In the genomic region with DNA sequence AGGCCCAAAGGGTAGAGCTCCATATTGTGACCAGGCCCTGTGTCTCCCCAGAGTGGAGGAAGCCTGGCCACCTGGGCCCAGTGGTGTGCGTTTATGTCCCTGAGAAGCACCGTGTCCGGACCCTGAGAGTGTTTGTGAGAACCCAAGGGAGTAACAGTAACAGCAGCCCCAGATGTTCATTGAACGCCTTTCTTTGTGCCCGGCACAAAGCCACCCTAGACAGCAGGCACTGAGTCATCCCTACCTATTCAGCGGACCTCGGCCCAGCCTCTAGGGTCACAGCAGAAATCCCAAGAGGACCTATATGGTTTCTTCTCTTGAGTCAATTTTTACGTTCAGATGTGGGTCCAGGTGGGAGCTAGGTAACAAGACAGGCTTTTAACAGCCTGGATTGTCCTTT, we compare ENCODE assay signal across 13 cellular contexts. TPM values are rescaled to one million over a fixed set of nuclear protein-coding genes. Genes with fewer than 3 reads are reported as not detected.
DNase-seq lines count a peak whose midpoint lies in the region; ATAC-seq, FAIRE-seq and TF ChIP-seq lines count a peak whose summit lies in the region.
"Had no signal": no experiment of that assay in that cellular context is flagged by ENCODE, and none has a peak within 500 bp of the region (broad histone marks: within the 10 kb centered on the region; RNA-seq: fewer than 3 reads in every experiment).

No MANE protein-coding gene starts in this region.

- intact Hi-C loops in MCF 10A (cut with micrococcal nuclease) = loop anchor here (2.0 to 5.0 kb wide), 2 partner anchors 25 to 68 kb away; a partner anchor contains a TSS

- no peak overlapping the region for H3K4me2 ChIP-seq in hepatocyte

- CTCF ChIA-PET in MCF 10A (lab: Yijun Ruan, JAX) = interaction anchor here (0.6 to 6.3 kb wide), 22 partner anchors 8 to 859 kb away, joined by 3 to 60 read pairs (median 3); a partner anchor contains a TSS

- H3K27ac ChIP-seq in hepatocyte = peak overlapping the region; percentile 89

- no peak overlapping the region for H3K4me3 ChIP-seq in hepatocyte

- TF ChIP-seq CTCF in hepatocyte (IDR thresholded peaks at IDR 0.05; ENCODE audit: poor library complexity) (no peak), MCF 10A (IDR thresholded peaks at IDR 0.05; ENCODE audit: unreplicated experiment) (no peak)

- peaks cover 22% of the 10 kb centered on the region for H3K4me1 Mint-ChIP-seq in MCF 10A (ENCODE audit: insufficient read depth, unreplicated experiment)

- H3K9me2 ChIP-seq in hepatocyte (replicated peaks; ENCODE audit: insufficient read depth) = no peaks in the 10 kb centered on the region

- BruUV-seq in MCF 10A (replicated peaks; lab: Mats Ljungman, UMichigan) = no TSS peak

- H3K79me2 ChIP-seq in hepatocyte = no peaks in the 10 kb centered on the region

- peaks cover 13% of the 10 kb centered on the region for H3K4me1 ChIP-seq in hepatocyte (ENCODE audit: insufficient read depth)

- H3K9me3 ChIP-seq in hepatocyte (ENCODE audit: low read depth) = no peaks in the 10 kb centered on the region

- peak; percentile 22 for ATAC-seq in GM21529 (IDR thresholded peaks at IDR 0.05; ENCODE audit: unreplicated experiment)
- ATAC-seq in HG03469 (IDR thresholded peaks at IDR 0.05; ENCODE audit: unreplicated experiment) = peak; percentile 30
- no peak for ATAC-seq in GM18873 (IDR thresholded peaks at IDR 0.05; ENCODE audit: low FRiP score, unreplicated experiment)
- ATAC-seq: sciatic nerve had no signal

- peak; percentile 66 for FAIRE-seq in GM12892 (lab: Jason Lieb, UNC)
- FAIRE-seq: bronchial epithelial cell had no signal

- no peaks in the 10 kb centered on the region for H3K27me3 Mint-ChIP-seq in MCF 10A (ENCODE audit: insufficient read depth, unreplicated experiment)

- no peak overlapping the region for H2AFZ ChIP-seq in hepatocyte

- H3K36me3 Mint-ChIP-seq in MCF 10A (ENCODE audit: insufficient read depth, unreplicated experiment) = peaks cover 15% of the 10 kb centered on the region

- H3K9me3 Mint-ChIP-seq in MCF 10A (ENCODE audit: unreplicated experiment) = no peaks in the 10 kb centered on the region
- H3K9me3 Mint-ChIP-seq: nephron had no signal

- H4K20me1 ChIP-seq in hepatocyte (ENCODE audit: insufficient read depth, poor library complexity, severe bottlenecking) = no peaks in the 10 kb centered on the region

- H3K27ac Mint-ChIP-seq in MCF 10A (ENCODE audit: low read depth, unreplicated experiment) = no peak overlapping the region

- 98% methylated on average over 8 of the region's 8 CpGs for WGBS in hepatocyte (ENCODE audit: low lambda C conversion rate, missing lambda C conversion rate)

- no peaks in the 10 kb centered on the region for H3K36me3 ChIP-seq in hepatocyte (replicated peaks; ENCODE audit: insufficient read depth, low read depth)

- DNase-seq in GM12892 (ENCODE audit: insufficient read length) (no peak), hepatocyte (ENCODE audit: low spot score) (no peak), islet precursor cell (no peak), MCF 10A (ENCODE audit: unreplicated experiment) (no peak), SW 1271 (lab: John Stamatoyannopoulos, UW) (no peak)
- DNase-seq: activated gamma-delta T cell, kidney glomerular epithelial cell had no signal

- POLR2A ChIA-PET in MCF 10A (lab: Yijun Ruan, JAX) = interaction anchor here (0.6 to 2.5 kb wide), 8 partner anchors 25 to 138 kb away, joined by 3 to 22 read pairs (median 12); a partner anchor contains a TSS

- no peak overlapping the region for H3K4me3 Mint-ChIP-seq in MCF 10A (ENCODE audit: unreplicated experiment)
- H3K4me3 Mint-ChIP-seq: nephron had no signal

- peak; percentile 29; the same call in 1 of the 2 replicates for TF ChIP-seq POLR2A in GM12892 (IDR thresholded peaks at IDR 0.05; ENCODE audit: low read depth, low read length)

- no peaks in the 10 kb centered on the region for H3K27me3 ChIP-seq in hepatocyte

RNA-seq across cellular contexts. Expression of a gene that starts 24.5 kb away (rescaled TPM):
- polyA plus RNA-seq in GM12892 (2012; ENCODE audit: missing spikeins) = 54.0 TPM
- total RNA-seq in hepatocyte (5.6 and 12.5 TPM in 2 replicates), MCF 10A (2022) (5.4 and 7.9 TPM in 2 replicates)
- 18.0 and 21.6 TPM in 2 replicates for polyA plus RNA-seq in hepatocyte
